In the genomic region with DNA sequence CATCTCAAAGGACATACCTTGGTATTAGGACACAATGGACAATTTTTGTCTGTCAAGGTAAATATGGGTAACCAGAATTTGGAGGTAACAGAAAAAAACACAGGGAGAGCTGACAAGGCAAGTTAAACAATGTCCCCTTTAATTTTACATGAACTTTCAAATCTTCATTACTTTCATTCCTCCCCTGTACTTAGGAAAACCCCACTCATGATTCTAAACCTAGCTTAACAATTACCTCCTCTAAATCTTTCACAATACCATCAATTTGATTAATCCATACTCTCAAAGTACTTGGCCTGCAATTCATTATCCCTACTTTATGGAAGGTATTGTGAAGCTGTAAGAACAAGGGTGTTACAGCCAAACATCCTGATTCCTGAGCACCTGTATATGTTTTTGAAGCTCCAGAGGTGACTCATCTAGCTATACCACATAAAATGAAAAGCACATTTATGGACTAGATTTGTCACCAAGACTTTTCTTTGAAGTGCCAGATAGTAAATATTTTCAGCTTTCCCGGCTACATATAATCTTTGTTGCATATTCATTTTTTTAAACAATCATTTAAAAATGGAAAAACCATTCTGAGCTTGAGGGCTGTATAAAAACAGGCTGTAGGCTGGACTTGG, we compare ENCODE assay signal across 11 cellular contexts. TPM values are rescaled to one million over a fixed set of nuclear protein-coding genes. Genes with fewer than 3 reads are reported as not detected.
DNase-seq lines count a peak whose midpoint lies in the region; ATAC-seq and TF ChIP-seq lines count a peak whose summit lies in the region.
"Had no signal": no experiment of that assay in that cellular context is flagged by ENCODE, and none has a peak within 500 bp of the region (broad histone marks: within the 10 kb centered on the region; RNA-seq: fewer than 3 reads in every experiment).

No MANE protein-coding gene starts in this region.

- H3K4me3 ChIP-seq in breast epithelium (no peak overlapping the region), PC-9 (no peak overlapping the region), smooth muscle cell (no peak overlapping the region), heart right ventricle (no peak overlapping the region)
- H3K4me3 ChIP-seq: BLaER1 treated with 17β-estradiol and CSF1 and Interleukin-3, amounts not matched to agents 10 nM and 100 nM had no signal

- H3K27ac ChIP-seq in breast epithelium, result no peak overlapping the region
- peak overlapping the region; percentile 88 for H3K27ac ChIP-seq in PC-9
- peak overlapping the region; percentile 39 for H3K27ac ChIP-seq in smooth muscle cell (ENCODE audit: low read depth)
- no peak overlapping the region for H3K27ac ChIP-seq in heart right ventricle
- H3K27ac ChIP-seq: BLaER1 treated with 17β-estradiol and CSF1 and Interleukin-3, amounts not matched to agents 10 nM and 100 nM had no signal

- WGBS in smooth muscle cell (ENCODE audit: low lambda C conversion rate), result 61% methylated on average over 1 of the region's 1 CpG
- 96 to 97% methylated on average over 1 of the region's 1 CpG for WGBS in heart right ventricle, 2 donors

- peaks cover 80% of the 10 kb centered on the region for H3K36me3 Mint-ChIP-seq in MCF 10A (ENCODE audit: insufficient read depth, unreplicated experiment)
- peaks cover 40% of the 10 kb centered on the region for H3K36me3 Mint-ChIP-seq in central memory CD8-positive, alpha-beta T cell (ENCODE audit: insufficient read depth)

- H3K4me1 ChIP-seq in breast epithelium (no peaks in the 10 kb centered on the region), PC-9 (replicated peaks; ENCODE audit: insufficient read depth) (peaks cover 17% of the 10 kb centered on the region), smooth muscle cell (ENCODE audit: low read depth) (no peaks in the 10 kb centered on the region), heart right ventricle (peaks cover 0 to 5% (median 0%) of the 10 kb centered on the region in 9 donors)
- H3K4me1 ChIP-seq: BLaER1 treated with 17β-estradiol and CSF1 and Interleukin-3, amounts not matched to agents 10 nM and 100 nM had no signal

- peaks cover 22% of the 10 kb centered on the region for H3K4me1 Mint-ChIP-seq in MCF 10A (ENCODE audit: insufficient read depth, unreplicated experiment)
- peaks cover 44% of the 10 kb centered on the region for H3K4me1 Mint-ChIP-seq in central memory CD8-positive, alpha-beta T cell

- no peaks in the 10 kb centered on the region for H3K9me2 ChIP-seq in PC-9 (ENCODE audit: insufficient read depth)

- intact Hi-C loops in MCF 10A (cut with micrococcal nuclease), result no loop called here
- intact Hi-C loops in breast epithelium (cut with DNase I; ENCODE audit: low total_unique reads), result no loop called here
- intact Hi-C loops in PC-9 (cut with micrococcal nuclease; ENCODE audit: unreplicated experiment), result no loop called here
- intact Hi-C loops in heart right ventricle (cut with DNase I), result no loop called here

- H3K79me2 ChIP-seq in PC-9 (ENCODE audit: low read depth) (peaks cover 47% of the 10 kb centered on the region), smooth muscle cell (ENCODE audit: low read depth) (peaks cover 6% of the 10 kb centered on the region)

- H3K9me3 ChIP-seq in breast epithelium (no peaks in the 10 kb centered on the region), PC-9 (ENCODE audit: insufficient read depth, low read depth) (no peaks in the 10 kb centered on the region), smooth muscle cell (replicated peaks; ENCODE audit: low read depth) (no peaks in the 10 kb centered on the region), heart right ventricle (no peaks in the 10 kb centered on the region)

- ATAC-seq in central memory CD8-positive, alpha-beta T cell (replicated peaks; ENCODE audit: extremely low read depth, poor library complexity, severe bottlenecking), result no peak
- ATAC-seq in heart right ventricle, result no peak

- peak overlapping the region; percentile 93 for H3K27ac Mint-ChIP-seq in MCF 10A (ENCODE audit: low read depth, unreplicated experiment)
- H3K27ac Mint-ChIP-seq in central memory CD8-positive, alpha-beta T cell (ENCODE audit: low read depth), result peak overlapping the region; percentile 9

- H3K4me3 Mint-ChIP-seq in MCF 10A (ENCODE audit: unreplicated experiment), result no peak overlapping the region
- no peak overlapping the region for H3K4me3 Mint-ChIP-seq in central memory CD8-positive, alpha-beta T cell
- H3K4me3 Mint-ChIP-seq: immature natural killer cell had no signal

- H4K20me1 ChIP-seq in PC-9 (ENCODE audit: insufficient read depth) (no peaks in the 10 kb centered on the region), smooth muscle cell (ENCODE audit: low read depth) (no peaks in the 10 kb centered on the region)

- no peak for DNase-seq in MCF 10A (ENCODE audit: unreplicated experiment)
- DNase-seq in breast epithelium (ENCODE audit: low spot score in 2 of 2), result no peak
- peak in 1 of 2 experiments; percentile 53 for DNase-seq in PC-9
- no peak for DNase-seq in central memory CD8-positive, alpha-beta T cell (ENCODE audit: low spot score in 2 of 2)
- DNase-seq in smooth muscle cell (lab: John Stamatoyannopoulos, UW; ENCODE audit: unreplicated experiment), result no peak
- no peak for DNase-seq in stimulated activated CD4-positive, alpha-beta T cell treated with anti-CD3 and anti-CD28 coated beads, Interleukin-4, amount 100 ng/mL, for 24 hours
- no peak for DNase-seq in heart right ventricle
- DNase-seq in iPS-NIHi11 (ENCODE audit: low spot score), result no peak
- DNase-seq: immature natural killer cell, NCI-H524 treated with DMSO at 0.1 percent for 48 hours had no signal

- H3K36me3 ChIP-seq in breast epithelium (no peaks in the 10 kb centered on the region), PC-9 (ENCODE audit: low read depth) (peaks cover 75% of the 10 kb centered on the region), smooth muscle cell (ENCODE audit: low read depth) (peaks cover 14% of the 10 kb centered on the region), heart right ventricle (peaks cover 0 to 99% (median 14%) of the 10 kb centered on the region in 9 donors)

- H3K27me3 ChIP-seq in breast epithelium (no peaks in the 10 kb centered on the region), PC-9 (ENCODE audit: insufficient read depth, low read depth) (no peaks in the 10 kb centered on the region), smooth muscle cell (ENCODE audit: low read depth) (no peaks in the 10 kb centered on the region), heart right ventricle (no peaks in the 10 kb centered on the region)
- H3K27me3 ChIP-seq: BLaER1 treated with 17β-estradiol and CSF1 and Interleukin-3, amounts not matched to agents 10 nM and 100 nM had no signal

- H3K4me2 ChIP-seq in PC-9 (no peak overlapping the region), smooth muscle cell (peak overlapping the region; percentile 0)
- H3K4me2 ChIP-seq: BLaER1 treated with 17β-estradiol and CSF1 and Interleukin-3, amounts not matched to agents 10 nM and 100 nM had no signal

- BruUV-seq in MCF 10A (replicated peaks; lab: Mats Ljungman, UMichigan), result no TSS peak
- no TSS peak for BruUV-seq in PC-9 (replicated peaks; lab: Mats Ljungman, UMichigan)

- H3K9me3 Mint-ChIP-seq in MCF 10A (ENCODE audit: unreplicated experiment), result peaks cover 5% of the 10 kb centered on the region
- no peaks in the 10 kb centered on the region for H3K9me3 Mint-ChIP-seq in central memory CD8-positive, alpha-beta T cell
- H3K9me3 Mint-ChIP-seq: immature natural killer cell had no signal

- no peak overlapping the region for H3K9ac ChIP-seq in smooth muscle cell (ENCODE audit: low read depth)
- H3K9ac ChIP-seq: BLaER1 treated with 17β-estradiol and CSF1 and Interleukin-3, amounts not matched to agents 10 nM and 100 nM had no signal

- H2AFZ ChIP-seq in PC-9 (no peak overlapping the region), smooth muscle cell (ENCODE audit: low read depth) (no peak overlapping the region)

- no peak for TF ChIP-seq POLR2A in breast epithelium (IDR thresholded peaks at IDR 0.05)

- TF ChIP-seq CTCF in MCF 10A (IDR thresholded peaks at IDR 0.05; ENCODE audit: unreplicated experiment), result no peak
- no peak for TF ChIP-seq CTCF in breast epithelium (IDR thresholded peaks at IDR 0.05)
- TF ChIP-seq CTCF in PC-9 (conservative IDR thresholded peaks at IDR 0.05), result no peak
- no peak for TF ChIP-seq CTCF in smooth muscle cell (IDR thresholded peaks at IDR 0.05; ENCODE audit: borderline replicate concordance, insufficient read depth, poor library complexity, severe bottlenecking)
- no peak for TF ChIP-seq CTCF in heart right ventricle (IDR thresholded peaks at IDR 0.05)

- CTCF ChIA-PET in MCF 10A (lab: Yijun Ruan, JAX), result interaction anchor here (0.6 to 0.9 kb wide), 4 partner anchors 21 to 407 kb away, joined by 3 to 5 read pairs (median 4); no protein-coding TSS in a partner anchor
- CTCF ChIA-PET in PC-9 (lab: Charles Lee), result no interaction called here

- no peaks in the 10 kb centered on the region for H3K27me3 Mint-ChIP-seq in MCF 10A (ENCODE audit: insufficient read depth, unreplicated experiment)
- no peaks in the 10 kb centered on the region for H3K27me3 Mint-ChIP-seq in central memory CD8-positive, alpha-beta T cell

- POLR2A ChIA-PET in MCF 10A (lab: Yijun Ruan, JAX), result interaction anchor here (1.1 to 4.2 kb wide), 10 partner anchors 9 to 377 kb away, joined by 3 to 40 read pairs (median 5); partner anchors contain the start of genes DEK, KDM1B and TPMT
- POLR2A ChIA-PET in PC-9 (lab: Charles Lee; ENCODE audit: unreplicated experiment), result interaction anchor here (0.5 kb wide), 1 partner anchor 39 kb away, joined by 3 read pairs; no protein-coding TSS in a partner anchor

- H3F3A ChIP-seq in PC-9 (ENCODE audit: insufficient read depth, low read depth) (peaks cover 21% of the 10 kb centered on the region; the same call in 1 of the 2 replicates), smooth muscle cell (ENCODE audit: low read depth) (no peaks in the 10 kb centered on the region)

RNA-seq across cellular contexts. Expression of gene DEK, which starts 23.0 kb away (rescaled TPM):
- 118 and 148 TPM in 2 replicates for total RNA-seq in MCF 10A (2022)
- 100 to 1,000 TPM; 107 to 162 (median 125) TPM for total RNA-seq in breast epithelium
- 192 and 260 TPM in 2 replicates for total RNA-seq in PC-9 (2021)
- 50.7 and 56.5 TPM in 2 replicates for total RNA-seq in smooth muscle cell
- polyA plus RNA-seq in smooth muscle cell, result 33.5 and 33.7 TPM in 2 replicates
- 10 to 100 TPM; 38.6 to 78.3 (median 55.6) TPM for total RNA-seq in heart right ventricle
- polyA plus RNA-seq in heart right ventricle, result 10 to 100 TPM; 23.0 to 27.0 TPM

Comparison
In these comparisons a context has a peak if more than half of its experiments do, and no peak if none do; other contexts are left out.
1. H3K27ac ChIP-seq: peak in PC-9 (single experiment) and smooth muscle cell (single experiment); none in breast epithelium (0 of 2) and heart right ventricle (0 of 10).